ENCODE assay signal across 21 cellular contexts in genomic region chr1:53048345-53048737, GRCh38. TPM values are rescaled to one million over a fixed set of nuclear protein-coding genes. Genes with fewer than 3 reads are reported as not detected.
DNase-seq lines count a peak whose midpoint lies in the region; ATAC-seq and TF ChIP-seq lines count a peak whose summit lies in the region.
"Had no signal": no experiment of that assay in that cellular context is flagged by ENCODE, and none has a peak within 500 bp of the region (broad histone marks: within the 10 kb centered on the region; RNA-seq: fewer than 3 reads in every experiment).

No MANE protein-coding gene starts in this region.

- H3K27ac ChIP-seq in PC-3 (ENCODE audit: low read length): peak overlapping the region; percentile 89
- H3K27ac ChIP-seq in stomach: peak overlapping the region; percentile 27 to 50 (median 28)
- no peak overlapping the region for H3K27ac ChIP-seq in Karpas-422 (ENCODE audit: low read length)
- H3K27ac ChIP-seq: gastroesophageal sphincter, upper lobe of right lung had no signal

- intact Hi-C loops in PC-3 (cut with micrococcal nuclease) (loop anchor here (5.0 kb wide), 1 partner anchor 129 kb away; no protein-coding TSS in a partner anchor), stomach (cut with DNase I; ENCODE audit: low total_unique reads) (no loop called here)

- H3K4me1 ChIP-seq in PC-3 (ENCODE audit: insufficient read depth, low read length) (peaks cover 40% of the 10 kb centered on the region), stomach (peaks cover 12 to 49% (median 29%) of the 10 kb centered on the region in 4 donors), Karpas-422 (ENCODE audit: low read length) (peaks cover 27% of the 10 kb centered on the region)

- CTCF ChIA-PET in PC-3 (lab: Charles Lee): interaction anchor here (0.6 kb wide), 1 partner anchor 23 kb away, joined by 6 read pairs; no protein-coding TSS in a partner anchor

- no peaks in the 10 kb centered on the region for H3K27me3 ChIP-seq in PC-3 (ENCODE audit: low read length)
- no peaks in the 10 kb centered on the region for H3K27me3 ChIP-seq in stomach
- no peaks in the 10 kb centered on the region for H3K27me3 ChIP-seq in Karpas-422 (ENCODE audit: low read length)
- H3K27me3 ChIP-seq: gastroesophageal sphincter, upper lobe of right lung had no signal

- no peak for TF ChIP-seq CTCF in PC-3 (conservative IDR thresholded peaks at IDR 0.05; ENCODE audit: low read depth, low read length)
- no peak for TF ChIP-seq CTCF in endothelial cell (IDR thresholded peaks at IDR 0.05; ENCODE audit: unreplicated experiment)
- no peak for TF ChIP-seq CTCF in stomach (IDR thresholded peaks at IDR 0.05)

- no peaks in the 10 kb centered on the region for H3K27me3 Mint-ChIP-seq in activated naive CD8-positive, alpha-beta T cell
- H3K27me3 Mint-ChIP-seq in activated naive CD8-positive, alpha-beta T cell treated with anti-CD3 and anti-CD28 coated beads for 36 hours: no peaks in the 10 kb centered on the region
- no peaks in the 10 kb centered on the region for H3K27me3 Mint-ChIP-seq in endothelial cell (ENCODE audit: unreplicated experiment)
- H3K27me3 Mint-ChIP-seq: stimulated activated naive CD8-positive, alpha-beta T cell treated with anti-CD3 and anti-CD28 coated beads, Interleukin-15, Interleukin-2, amounts not matched to agents 100 ng/mL and 50 ng/mL, for 24 hours had no signal

- BruUV-seq in PC-3 (replicated peaks; lab: Mats Ljungman, UMichigan): no TSS peak

- H3K9ac ChIP-seq in PC-3 (ENCODE audit: low read length): peak overlapping the region; percentile 25
- no peak overlapping the region for H3K9ac ChIP-seq in Karpas-422 (ENCODE audit: low read length)

- DNase-seq in activated naive CD8-positive, alpha-beta T cell treated with anti-CD3 and anti-CD28 coated beads for 36 hours: no peak
- DNase-seq in PC-3 (no peak), endothelial cell (ENCODE audit: low spot score) (no peak), stomach (no peak), Karpas-422 (no peak)
- DNase-seq: activated CD4-positive, CD25-positive, alpha-beta regulatory T cell treated with anti-CD3 and anti-CD28 coated beads, Interleukin-2, amount 50 U/mL, for 72 hours; activated effector memory CD4-positive, alpha-beta T cell treated with anti-CD3 and anti-CD28 coated beads, Interleukin-2, amount 50 U/mL, for 16 hours; erythroblast; MV-4-11; NCI-H2081 treated with DMSO at 0.1 percent for 48 hours; NCI-H526 treated with DMSO at 0.1 percent for 48 hours; T-helper 9 cell; upper lobe of right lung had no signal

- H3K27ac Mint-ChIP-seq in activated naive CD8-positive, alpha-beta T cell: peak overlapping the region; percentile 55
- no peak overlapping the region for H3K27ac Mint-ChIP-seq in activated naive CD8-positive, alpha-beta T cell treated with anti-CD3 and anti-CD28 coated beads for 36 hours
- H3K27ac Mint-ChIP-seq in endothelial cell (ENCODE audit: unreplicated experiment): peak overlapping the region; percentile 33

- H4K20me1 ChIP-seq in PC-3 (ENCODE audit: low read length) (no peaks in the 10 kb centered on the region), Karpas-422 (ENCODE audit: insufficient read depth, low read depth, low read length) (no peaks in the 10 kb centered on the region)

- H3K36me3 Mint-ChIP-seq in activated naive CD8-positive, alpha-beta T cell: peaks cover 12% of the 10 kb centered on the region
- H3K36me3 Mint-ChIP-seq in activated naive CD8-positive, alpha-beta T cell treated with anti-CD3 and anti-CD28 coated beads for 36 hours: peaks cover 6% of the 10 kb centered on the region
- H3K36me3 Mint-ChIP-seq in endothelial cell (ENCODE audit: low read depth, unreplicated experiment): peaks cover 5% of the 10 kb centered on the region

- 65 to 90% (median 72%) methylated on average over 1 of the region's 1 CpG for WGBS in stomach, 5 donors

- peak; percentile 36 for ATAC-seq in PC-3
- ATAC-seq in GM21717 (IDR thresholded peaks at IDR 0.05; ENCODE audit: unreplicated experiment): no peak
- ATAC-seq in GM21619 (IDR thresholded peaks at IDR 0.05; ENCODE audit: unreplicated experiment): no peak
- ATAC-seq: gastroesophageal sphincter, HCT116, upper lobe of right lung had no signal

- no peaks in the 10 kb centered on the region for H3K9me3 Mint-ChIP-seq in activated naive CD8-positive, alpha-beta T cell (ENCODE audit: low read depth)
- H3K9me3 Mint-ChIP-seq in activated naive CD8-positive, alpha-beta T cell treated with anti-CD3 and anti-CD28 coated beads for 36 hours: no peaks in the 10 kb centered on the region
- no peaks in the 10 kb centered on the region for H3K9me3 Mint-ChIP-seq in endothelial cell (ENCODE audit: unreplicated experiment)
- H3K9me3 Mint-ChIP-seq: stimulated activated naive CD8-positive, alpha-beta T cell treated with anti-CD3 and anti-CD28 coated beads, Interleukin-15, Interleukin-2, amounts not matched to agents 100 ng/mL and 50 ng/mL, for 24 hours had no signal

- H3F3A ChIP-seq in PC-3 (ENCODE audit: low read length, unreplicated experiment): peaks cover 14% of the 10 kb centered on the region

- no peaks in the 10 kb centered on the region for H3K9me3 ChIP-seq in PC-3 (ENCODE audit: low read length)
- H3K9me3 ChIP-seq in stomach: no peaks in the 10 kb centered on the region
- H3K9me3 ChIP-seq in Karpas-422 (ENCODE audit: low read length): no peaks in the 10 kb centered on the region
- H3K9me3 ChIP-seq: gastroesophageal sphincter, upper lobe of right lung had no signal

- TF ChIP-seq POLR2A in stomach (IDR thresholded peaks at IDR 0.05): no peak

- no peak for TF ChIP-seq EP300 in stomach (IDR thresholded peaks at IDR 0.05)

- H3K9me2 ChIP-seq in PC-3 (replicated peaks; ENCODE audit: low read length): no peaks in the 10 kb centered on the region
- no peaks in the 10 kb centered on the region for H3K9me2 ChIP-seq in Karpas-422 (replicated peaks; ENCODE audit: insufficient read depth, low read length)

- H3K79me2 ChIP-seq in PC-3 (ENCODE audit: low read length): no peaks in the 10 kb centered on the region
- peaks cover 10% of the 10 kb centered on the region; the same call in 1 of the 2 replicates for H3K79me2 ChIP-seq in Karpas-422 (ENCODE audit: low read length)

- POLR2A ChIA-PET in PC-3 (lab: Charles Lee; ENCODE audit: unreplicated experiment): no interaction called here

- H3K4me2 ChIP-seq in PC-3 (ENCODE audit: low read length) (peak overlapping the region; percentile 57), Karpas-422 (ENCODE audit: low read depth, low read length, poor library complexity, severe bottlenecking) (no peak overlapping the region)

- H3K4me1 Mint-ChIP-seq in activated naive CD8-positive, alpha-beta T cell (ENCODE audit: low read depth): peaks cover 6% of the 10 kb centered on the region
- H3K4me1 Mint-ChIP-seq in activated naive CD8-positive, alpha-beta T cell treated with anti-CD3 and anti-CD28 coated beads for 36 hours: peaks cover 9% of the 10 kb centered on the region
- H3K4me1 Mint-ChIP-seq in endothelial cell (ENCODE audit: unreplicated experiment): peaks cover 47% of the 10 kb centered on the region

- H3K4me3 ChIP-seq in PC-3 (ENCODE audit: low read length): no peak overlapping the region
- no peak overlapping the region for H3K4me3 ChIP-seq in stomach
- no peak overlapping the region for H3K4me3 ChIP-seq in Karpas-422 (ENCODE audit: low read length)
- H3K4me3 ChIP-seq: gastroesophageal sphincter, upper lobe of right lung had no signal

- no peak overlapping the region for H3K4me3 Mint-ChIP-seq in activated naive CD8-positive, alpha-beta T cell
- no peak overlapping the region for H3K4me3 Mint-ChIP-seq in activated naive CD8-positive, alpha-beta T cell treated with anti-CD3 and anti-CD28 coated beads for 36 hours
- H3K4me3 Mint-ChIP-seq in endothelial cell (ENCODE audit: unreplicated experiment): no peak overlapping the region
- H3K4me3 Mint-ChIP-seq: stimulated activated naive CD8-positive, alpha-beta T cell treated with anti-CD3 and anti-CD28 coated beads, Interleukin-15, Interleukin-2, amounts not matched to agents 100 ng/mL and 50 ng/mL, for 24 hours had no signal

- H2AFZ ChIP-seq in PC-3 (ENCODE audit: low read length) (no peak overlapping the region), Karpas-422 (ENCODE audit: low read length) (no peak overlapping the region)

- peaks cover 17% of the 10 kb centered on the region; the same call in 1 of the 2 replicates for H3K36me3 ChIP-seq in PC-3 (ENCODE audit: low read depth, low read length)
- peaks cover 12 to 52% (median 45%) of the 10 kb centered on the region in 4 donors for H3K36me3 ChIP-seq in stomach
- H3K36me3 ChIP-seq in Karpas-422 (ENCODE audit: insufficient read depth, low read length): 0 out of 2 replicates have a peak, but pooled peaks cover 3% of the 10 kb centered on the region

RNA-seq across cellular contexts. Expression of gene PODN, which starts 13.7 kb away (rescaled TPM):
- not detected for total RNA-seq in activated naive CD8-positive, alpha-beta T cell treated with anti-CD3 and anti-CD28 coated beads for 36 hours
- total RNA-seq in PC-3 (2014; rRNA removed): not detected in 2 replicates
- total RNA-seq in endothelial cell (ENCODE audit: unreplicated experiment): 0.10 TPM
- 100 to 1,000 TPM in 3 of 5 donors, 10 to 100 TPM in 2; 19.8 to 356 (median 128) TPM for total RNA-seq in stomach
- polyA plus RNA-seq in stomach: 10 to 100 TPM in 1 of 3 donors, 1 to 10 TPM in 2; 8.3 to 18.4 (median 9.6) TPM
- total RNA-seq in Karpas-422 (2014; rRNA removed; shearing (Covaris generic); ENCODE audit: low replicate concordance): not detected in 2 replicates
- total RNA-seq: OCI-LY7, SK-MEL-5 had no signal

Comparison
In these comparisons a context has a peak if more than half of its experiments do, and no peak if none do; other contexts are left out.
1. RNA of gene PODN, which starts 13.7 kb away (total RNA-seq): 19.8 to 356 TPM in stomach; 0.10 TPM in endothelial cell (single experiment), not detected in activated naive CD8-positive, alpha-beta T cell treated with anti-CD3 and anti-CD28 coated beads for 36 hours, not detected in PC-3 and not detected in Karpas-422; every median in the first group is over 10 times any median in the second.